9 cellular contexts compared by ENCODE assay signal in genomic region chr3:57397175-57398026, GRCh38.
A peak's percentile ranks its signal among the peaks of the same experiment; 100 is the strongest.
DNase-seq lines count a peak whose midpoint lies in the region; ATAC-seq, FAIRE-seq and TF ChIP-seq lines count a peak whose summit lies in the region.
"Had no signal": no experiment of that assay in that cellular context is flagged by ENCODE, and none has a peak within 500 bp of the region (broad histone marks: within the 10 kb centered on the region; RNA-seq: fewer than 3 reads in every experiment).

No MANE protein-coding gene starts in this region.

- no peaks in the 10 kb centered on the region for H3K36me3 ChIP-seq in body of pancreas (replicated peaks in 1 of 2; ENCODE audit: insufficient read depth in 1 of 2, low read depth in 2 of 2)

- no peak overlapping the region for H3K4me3 ChIP-seq in body of pancreas

- no peaks in the 10 kb centered on the region for H3K27me3 ChIP-seq in body of pancreas

- DNase-seq in NCI-H2107 treated with DMSO at 0.1 percent for 48 hours (lab: John Stamatoyannopoulos, UW; ENCODE audit: unreplicated experiment) (peak; percentile 9), NCI-H2107 (lab: John Stamatoyannopoulos, UW) (no peak), H54 (ENCODE audit: insufficient read length, low spot score) (peak; percentile 17), LHCN-M2 (ENCODE audit: low read depth) (peak; percentile 46), UCSD-AML1 (lab: John Stamatoyannopoulos, UW; ENCODE audit: unreplicated experiment) (peak; percentile 23), body of pancreas (peak; percentile 53 to 64 (median 59)), kidney tubule cell (ENCODE audit: low spot score) (peak; percentile 67)
- peak; percentile 5 for DNase-seq in stimulated activated CD8-positive, alpha-beta memory T cell treated with anti-CD3 and anti-CD28 coated beads, Interleukin-12 subunit alpha, Interleukin-12 subunit beta, amount 100 ng/mL, for 24 hours (ENCODE audit: extremely low read depth)

- no peak for TF ChIP-seq POLR2A in H54 (IDR thresholded peaks at IDR 0.05; ENCODE audit: low read depth, low read length)
- no peak for TF ChIP-seq POLR2A in body of pancreas (IDR thresholded peaks at IDR 0.05)

- ATAC-seq in body of pancreas: peak; percentile 88

- H3K9me3 ChIP-seq in body of pancreas: no peaks in the 10 kb centered on the region

- FAIRE-seq in H54 (lab: Jason Lieb, UNC): no peak
- FAIRE-seq: G401.6 had no signal

- no peaks in the 10 kb centered on the region for H3K4me1 ChIP-seq in body of pancreas

- TF ChIP-seq CTCF in body of pancreas (IDR thresholded peaks at IDR 0.05): peak; percentile 57 to 92 (median 81)

- WGBS in body of pancreas, 2 donors: 5 to 11% methylated on average over 3 of the region's 3 CpGs

- intact Hi-C loops in body of pancreas (cut with DNase I): no loop called here

- no peak overlapping the region for H3K27ac ChIP-seq in body of pancreas
